ENCODE assay signal across 16 cellular contexts in the genomic region with DNA sequence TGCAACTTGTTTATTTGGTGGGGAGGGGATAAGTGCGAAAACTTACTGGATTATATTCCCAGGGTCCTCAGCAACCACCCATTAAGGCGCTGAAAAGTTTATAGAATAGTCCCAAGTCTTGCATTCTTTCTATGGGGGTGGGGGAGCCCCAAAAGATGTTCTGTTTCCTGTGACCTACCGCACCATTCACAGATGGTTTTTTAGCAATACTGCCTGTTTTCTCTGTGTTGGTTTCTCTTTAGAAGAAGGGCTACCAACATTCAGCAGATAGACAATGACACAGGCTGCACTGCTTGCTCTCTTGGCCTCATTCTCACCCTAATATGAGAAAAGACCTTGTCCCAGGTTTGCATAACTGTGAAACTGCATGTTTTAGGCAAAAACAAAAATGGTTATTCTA.
DNase-seq lines count a peak whose midpoint lies in the region; ATAC-seq and TF ChIP-seq lines count a peak whose summit lies in the region.
"Had no signal": no experiment of that assay in that cellular context is flagged by ENCODE, and none has a peak within 500 bp of the region (broad histone marks: within the 10 kb centered on the region; RNA-seq: fewer than 3 reads in every experiment).

No MANE protein-coding gene starts in this region.

- no peak overlapping the region for H4K12ac ChIP-seq in trophoblast cell (ENCODE audit: low read depth, low read length)

- H3K9me3 Mint-ChIP-seq in T-helper 2 cell treated with Interferon-gamma antibody and Interleukin-4, amounts not matched to agents 5 μg/mL and 100 μg/mL, for 36 hours = no peaks in the 10 kb centered on the region
- H3K9me3 Mint-ChIP-seq in MCF 10A (ENCODE audit: unreplicated experiment) = no peaks in the 10 kb centered on the region

- CTCF ChIA-PET in MCF 10A (lab: Yijun Ruan, JAX) = interaction anchor here (0.5 to 12.4 kb wide), 8 partner anchors 9 to 612 kb away, joined by 3 to 367 read pairs (median 4); partner anchors contain the start of gene SESN3

- H3K27ac ChIP-seq in muscle layer of duodenum (ENCODE audit: low read length) (peak overlapping the region; percentile 2), trophoblast cell (ENCODE audit: low read depth, low read length) (no peak overlapping the region), substantia nigra (ENCODE audit: low read depth, low read length, poor library complexity, severe bottlenecking) (no peak overlapping the region)
- H3K27ac ChIP-seq: foreskin keratinocyte, KMS-11, PC-9 had no signal

- peak overlapping the region; percentile 39 for H3K4me3 Mint-ChIP-seq in T-helper 2 cell treated with Interferon-gamma antibody and Interleukin-4, amounts not matched to agents 5 μg/mL and 100 μg/mL, for 36 hours
- H3K4me3 Mint-ChIP-seq in MCF 10A (ENCODE audit: unreplicated experiment) = no peak overlapping the region

- no peak overlapping the region for H3K4ac ChIP-seq in trophoblast cell (ENCODE audit: low read depth, low read length)

- no CpG with 5 or more reads among the region's 3 CpGs for WGBS in trophoblast cell (ENCODE audit: extremely low coverage, insufficient coverage, insufficient read length)

- H4K8ac ChIP-seq in trophoblast cell (ENCODE audit: low read depth, low read length) = no peak overlapping the region

- POLR2A ChIA-PET in MCF 10A (lab: Yijun Ruan, JAX) = interaction anchor here (0.6 to 1.5 kb wide), 10 partner anchors 9 to 996 kb away, joined by 3 to 5 read pairs (median 3); partner anchors contain the start of gene SESN3

- H3K4me1 ChIP-seq in muscle layer of duodenum (ENCODE audit: control insufficient read depth in 1 of 2, insufficient read depth in 2 of 2, low read length in 2 of 2) (peaks cover 0 to 17% of the 10 kb centered on the region in 2 donors), trophoblast cell (ENCODE audit: control insufficient read depth in 1 of 2, insufficient read depth in 2 of 2, low read length in 2 of 2) (peaks cover 0 to 3% of the 10 kb centered on the region in 2 experiments)

- TF ChIP-seq CTCF in GM10266 (IDR thresholded peaks at IDR 0.05; ENCODE audit: control insufficient read depth, insufficient read depth, low read depth, missing control alignments) (no peak), MCF 10A (IDR thresholded peaks at IDR 0.05; ENCODE audit: unreplicated experiment) (no peak)

- DNase-seq in GM10266 (ENCODE audit: extremely low spot score) (peak; percentile 17), DMS153 (lab: John Stamatoyannopoulos, UW) (no peak), trophoblast cell (no peak), substantia nigra (lab: John Stamatoyannopoulos, UW) (no peak), MCF 10A (ENCODE audit: unreplicated experiment) (no peak)
- peak; percentile 38 for DNase-seq in T-helper 2 cell treated with Interferon-gamma antibody and Interleukin-4, amounts not matched to agents 5 μg/mL and 100 μg/mL, for 36 hours (ENCODE audit: low spot score)
- DNase-seq: activated effector memory CD4-positive, alpha-beta T cell treated with anti-CD3 and anti-CD28 coated beads, Interleukin-2, amount 50 U/mL, for 16 hours; C1 segment of cervical spinal cord; NCI-H2107; ovary; PC-9; stimulated activated CD4-positive, alpha-beta T cell treated with anti-CD3 and anti-CD28 coated beads, Interleukin-4, amount 100 ng/mL, for 1 hour had no signal

- no peak overlapping the region for H3K18ac ChIP-seq in trophoblast cell (ENCODE audit: low read length)

- H3K27ac Mint-ChIP-seq in T-helper 2 cell treated with Interferon-gamma antibody and Interleukin-4, amounts not matched to agents 5 μg/mL and 100 μg/mL, for 36 hours = peak overlapping the region; percentile 46
- H3K27ac Mint-ChIP-seq in MCF 10A (ENCODE audit: low read depth, unreplicated experiment) = no peak overlapping the region

- ATAC-seq in GM21390 (IDR thresholded peaks at IDR 0.05; ENCODE audit: unreplicated experiment) = peak; percentile 31

- no peak overlapping the region for H4K91ac ChIP-seq in trophoblast cell (ENCODE audit: low read depth, low read length)

- H3K4me2 ChIP-seq in trophoblast cell (ENCODE audit: low read length) = no peak overlapping the region
- H3K4me2 ChIP-seq: KMS-11, PC-9 had no signal

- BruUV-seq in MCF 10A (replicated peaks; lab: Mats Ljungman, UMichigan) = no TSS peak

- H3K4me3 ChIP-seq in muscle layer of duodenum (ENCODE audit: low read depth in 1 of 2, low read length in 2 of 2) (no peak overlapping the region), trophoblast cell (ENCODE audit: low read depth, low read length) (no peak overlapping the region)
- H3K4me3 ChIP-seq: ovary, PC-9 had no signal

- peaks cover 2% of the 10 kb centered on the region for H3K36me3 Mint-ChIP-seq in T-helper 2 cell treated with Interferon-gamma antibody and Interleukin-4, amounts not matched to agents 5 μg/mL and 100 μg/mL, for 36 hours (ENCODE audit: low read depth)
- H3K36me3 Mint-ChIP-seq in MCF 10A (ENCODE audit: insufficient read depth, unreplicated experiment) = no peaks in the 10 kb centered on the region

- H3K27me3 ChIP-seq in muscle layer of duodenum (ENCODE audit: low read depth, low read length) = no peaks in the 10 kb centered on the region
- no peaks in the 10 kb centered on the region for H3K27me3 ChIP-seq in trophoblast cell (ENCODE audit: insufficient read depth, low read length)
- H3K27me3 ChIP-seq: foreskin keratinocyte, ovary had no signal

- no peak overlapping the region for H2BK12ac ChIP-seq in trophoblast cell (ENCODE audit: low read length)

- H3K79me2 ChIP-seq in trophoblast cell (ENCODE audit: control insufficient read depth, insufficient read depth, low read length, poor library complexity) = no peaks in the 10 kb centered on the region

- H3K36me3 ChIP-seq in muscle layer of duodenum (ENCODE audit: control insufficient read depth in 1 of 2, insufficient read depth in 2 of 2, low read length in 2 of 2) = no peaks in the 10 kb centered on the region
- H3K36me3 ChIP-seq in trophoblast cell (ENCODE audit: control insufficient read depth in 1 of 2, insufficient read depth in 2 of 2, low read length in 2 of 2) = no peaks in the 10 kb centered on the region
- H3K36me3 ChIP-seq: ovary had no signal

- peaks cover 35% of the 10 kb centered on the region for H3K4me1 Mint-ChIP-seq in T-helper 2 cell treated with Interferon-gamma antibody and Interleukin-4, amounts not matched to agents 5 μg/mL and 100 μg/mL, for 36 hours (ENCODE audit: low read depth)
- H3K4me1 Mint-ChIP-seq in MCF 10A (ENCODE audit: insufficient read depth, unreplicated experiment) = peaks cover 13% of the 10 kb centered on the region

- H3K27me3 Mint-ChIP-seq in T-helper 2 cell treated with Interferon-gamma antibody and Interleukin-4, amounts not matched to agents 5 μg/mL and 100 μg/mL, for 36 hours (ENCODE audit: low read depth) = no peaks in the 10 kb centered on the region
- no peaks in the 10 kb centered on the region for H3K27me3 Mint-ChIP-seq in MCF 10A (ENCODE audit: insufficient read depth, unreplicated experiment)

- no peaks in the 10 kb centered on the region for H3K79me1 ChIP-seq in trophoblast cell (ENCODE audit: low read length)

- no peak overlapping the region for H2BK120ac ChIP-seq in trophoblast cell (ENCODE audit: insufficient read depth, low read length, poor library complexity)

- H3K9ac ChIP-seq in trophoblast cell (ENCODE audit: low read length) = no peak overlapping the region
- H3K9ac ChIP-seq: KMS-11 had no signal

- intact Hi-C loops in MCF 10A (cut with micrococcal nuclease) = loop anchor here (5.0 kb wide), 1 partner anchor 181 kb away; no protein-coding TSS in a partner anchor

- no peak overlapping the region for H3K23ac ChIP-seq in trophoblast cell (ENCODE audit: low read length)

- H2AFZ ChIP-seq in trophoblast cell (ENCODE audit: insufficient read depth, low read length, poor library complexity) = no peak overlapping the region
- H2AFZ ChIP-seq: PC-9 had no signal

- no peak overlapping the region for H2BK5ac ChIP-seq in trophoblast cell (ENCODE audit: low read depth, low read length, poor library complexity)

- H3K9me3 ChIP-seq in muscle layer of duodenum (ENCODE audit: control insufficient read depth in 1 of 2, low read length in 2 of 2) (no peaks in the 10 kb centered on the region), trophoblast cell (ENCODE audit: insufficient read depth, low read depth, low read length) (no peaks in the 10 kb centered on the region)
- H3K9me3 ChIP-seq: ovary had no signal

- H3K14ac ChIP-seq in trophoblast cell (ENCODE audit: low read length) = no peak overlapping the region

- no peak overlapping the region for H2AK5ac ChIP-seq in trophoblast cell (ENCODE audit: low read length)

Comparison
In these comparisons a context has a peak if more than half of its experiments do, and no peak if none do; other contexts are left out.
1. DNase-seq: peak in GM10266 (single experiment) and T-helper 2 cell treated with Interferon-gamma antibody and Interleukin-4, amounts not matched to agents 5 μg/mL and 100 μg/mL, for 36 hours (single experiment); none in DMS153 (single experiment), trophoblast cell (0 of 2), substantia nigra (0 of 49) and MCF 10A (single experiment).